ENCODE assay signal across 8 cellular contexts in genomic region chr10:13528875-13529713, GRCh38. TPM values are rescaled to one million over a fixed set of nuclear protein-coding genes. Genes with fewer than 3 reads are reported as not detected.
A peak's percentile ranks its signal among the peaks of the same experiment; 100 is the strongest.
DNase-seq lines count a peak whose midpoint lies in the region; ATAC-seq and TF ChIP-seq lines count a peak whose summit lies in the region.

TSS of gene BEND7 (minus strand) at chr10:13529014. CDS start at chr10:13528533, 481 bp downstream.

- peak; percentile 42 for DNase-seq in NCI-H146 (lab: John Stamatoyannopoulos, UW)
- no peak for DNase-seq in NCI-H146 treated with DMSO at 0.1 percent for 48 hours (lab: John Stamatoyannopoulos, UW; ENCODE audit: unreplicated experiment)
- peak; percentile 41 for DNase-seq in NCI-H510A (lab: John Stamatoyannopoulos, UW)
- DNase-seq in choroid plexus epithelial cell (ENCODE audit: low read depth), result no peak
- DNase-seq in left lobe of liver (ENCODE audit: low spot score), result peak; percentile 59
- peak; percentile 32 for DNase-seq in stimulated activated naive CD8-positive, alpha-beta T cell treated with anti-CD3 and anti-CD28 coated beads, Interleukin-15, Interleukin-2, amounts not matched to agents 100 U/mL and 50 U/mL, for 24 hours
- no peak for DNase-seq in NK-92 treated with Interleukin-12 subunit alpha and Interleukin-12 subunit beta, amount 100 ng/mL, for 24 hours (lab: John Stamatoyannopoulos, UW)

- TF ChIP-seq CTCF in choroid plexus epithelial cell (conservative IDR thresholded peaks at IDR 0.05; ENCODE audit: low read depth, low read length), result no peak

- peak within 1 kb of the TSS; percentile 52 for H3K4me3 ChIP-seq in choroid plexus epithelial cell (ENCODE audit: low read depth, low read length)

- ATAC-seq in left lobe of liver (peak; percentile 92), GM19395 (IDR thresholded peaks at IDR 0.05; ENCODE audit: unreplicated experiment) (no peak)
- ATAC-seq in stimulated activated naive CD8-positive, alpha-beta T cell treated with anti-CD3 and anti-CD28 coated beads, Interleukin-15, Interleukin-2, amounts not matched to agents 100 U/mL and 50 U/mL, for 24 hours, result peak; percentile 63

RNA-seq across cellular contexts. Expression of gene BEND7, which starts in this region (rescaled TPM):
- 14.9 TPM for total RNA-seq in left lobe of liver

Comparison
In these comparisons a context has a peak if more than half of its experiments do, and no peak if none do; other contexts are left out.
1. DNase-seq: peak in NCI-H146 (single experiment), NCI-H510A (single experiment), left lobe of liver (single experiment) and stimulated activated naive CD8-positive, alpha-beta T cell treated with anti-CD3 and anti-CD28 coated beads, Interleukin-15, Interleukin-2, amounts not matched to agents 100 U/mL and 50 U/mL, for 24 hours (single experiment); none in NCI-H146 treated with DMSO at 0.1 percent for 48 hours (single experiment), choroid plexus epithelial cell (single experiment) and NK-92 treated with Interleukin-12 subunit alpha and Interleukin-12 subunit beta, amount 100 ng/mL, for 24 hours (single experiment).